7 cellular contexts compared by ENCODE assay signal in genomic region chr2:72579595-72580180, GRCh38.
DNase-seq lines count a peak whose midpoint lies in the region; TF ChIP-seq lines count a peak whose summit lies in the region.

No MANE protein-coding gene starts in this region.

- DNase-seq in GM10266 (ENCODE audit: extremely low spot score): peak; percentile 7
- peak; percentile 8 for DNase-seq in LNCaP clone FGC (ENCODE audit: low read depth)
- peak; percentile 52 for DNase-seq in SK-N-DZ (ENCODE audit: low spot score)
- DNase-seq in fibroblast of the aortic adventitia (ENCODE audit: low read depth): peak; percentile 81
- DNase-seq in pulmonary artery endothelial cell (ENCODE audit: low read depth, low spot score): peak; percentile 5
- no peak for DNase-seq in activated gamma-delta T cell treated with Interleukin-2 at 50 U/mL for 16 hours
- DNase-seq in activated CD4-positive, alpha-beta T cell treated with anti-CD3 and anti-CD28 coated beads, Interleukin-2, amount 50 U/mL, for 1 hour: no peak

- peak; percentile 47 for TF ChIP-seq CTCF in GM10266 (IDR thresholded peaks at IDR 0.05; ENCODE audit: control insufficient read depth, insufficient read depth, low read depth, missing control alignments)
- TF ChIP-seq CTCF in LNCaP clone FGC (IDR thresholded peaks at IDR 0.05; ENCODE audit: control insufficient read depth, extremely low read depth, insufficient read depth): peak; percentile 30; the same call in 1 of the 2 replicates
- peak; percentile 65 for TF ChIP-seq CTCF in fibroblast of the aortic adventitia (IDR thresholded peaks at IDR 0.05; ENCODE audit: insufficient read depth, low read length)

- no peak overlapping the region for H3K4me3 ChIP-seq in LNCaP clone FGC (ENCODE audit: low read depth, low read length)
- no peak overlapping the region for H3K4me3 ChIP-seq in fibroblast of the aortic adventitia (ENCODE audit: low read depth, low read length)

Comparison
In these comparisons a context has a peak if more than half of its experiments do, and no peak if none do; other contexts are left out.
1. DNase-seq: peak in GM10266 (single experiment), LNCaP clone FGC (single experiment), SK-N-DZ (single experiment), fibroblast of the aortic adventitia (single experiment) and pulmonary artery endothelial cell (single experiment); none in activated gamma-delta T cell treated with Interleukin-2 at 50 U/mL for 16 hours (single experiment) and activated CD4-positive, alpha-beta T cell treated with anti-CD3 and anti-CD28 coated beads, Interleukin-2, amount 50 U/mL, for 1 hour (single experiment).
2. Peak in every context shown above with its lines, with median percentiles within 50 percentile points of each other: CTCF ChIP-seq.